Comparison of ENCODE assay signal across 15 cellular contexts in genomic region chr4:94924566-94924965, GRCh38.
A peak's percentile ranks its signal among the peaks of the same experiment; 100 is the strongest.
DNase-seq lines count a peak whose midpoint lies in the region; ATAC-seq lines count a peak whose summit lies in the region.
"Had no signal": no experiment of that assay in that cellular context is flagged by ENCODE, and none has a peak within 500 bp of the region (broad histone marks: within the 10 kb centered on the region; RNA-seq: fewer than 3 reads in every experiment).

No MANE protein-coding gene starts in this region.

- H3K27ac ChIP-seq in epithelial cell of prostate, result peak overlapping the region; percentile 19
- H3K27ac ChIP-seq: GM23248 had no signal

- POLR2A ChIA-PET in activated CD4-positive, alpha-beta T cell treated with anti-CD3 and anti-CD28 coated beads, Interleukin-2, amount 10 ng/mL, durations not matched to agents 7 days and 5 days (lab: Charles Lee), result no interaction called here

- CTCF ChIA-PET in activated CD4-positive, alpha-beta T cell treated with anti-CD3 and anti-CD28 coated beads, Interleukin-2, amount 10 ng/mL, durations not matched to agents 7 days and 5 days (lab: Charles Lee), result no interaction called here

- intact Hi-C loops in activated T-helper 1 cell treated with anti-CD3 and anti-CD28 coated beads, Interleukin-12 subunit alpha, Interleukin-12 subunit beta, Interleukin-2, Interleukin-4 antibody, amounts not matched to agents 30 ng/mL and 10 ng/mL and 1 ng/mL, durations not matched to agents 14 hours and 24 hours and 36 hours (cut with micrococcal nuclease), result no loop called here

- no peaks in the 10 kb centered on the region for H3K36me3 Mint-ChIP-seq in activated T-helper 17 cell treated with anti-CD3 and anti-CD28 coated beads, Interleukin-2, amount 50 U/mL, for 72 hours (ENCODE audit: low read depth)
- H3K36me3 Mint-ChIP-seq in activated T-helper 1 cell treated with anti-CD3 and anti-CD28 coated beads, Interleukin-12 subunit alpha, Interleukin-12 subunit beta, Interleukin-2, Interleukin-4 antibody, amounts not matched to agents 30 ng/mL and 10 ng/mL and 1 ng/mL, durations not matched to agents 14 hours and 24 hours and 36 hours (ENCODE audit: low read depth), result no peaks in the 10 kb centered on the region
- no peaks in the 10 kb centered on the region for H3K36me3 Mint-ChIP-seq in activated CD4-positive, alpha-beta T cell treated with anti-CD3 and anti-CD28 coated beads, Interleukin-2, amount 10 ng/mL, durations not matched to agents 7 days and 5 days (ENCODE audit: low read depth)
- H3K36me3 Mint-ChIP-seq: CD4-positive, CD25-positive, alpha-beta regulatory T cell; CD8-positive, alpha-beta memory T cell had no signal

- ATAC-seq in activated T-helper 17 cell treated with anti-CD3 and anti-CD28 coated beads, Interleukin-2, amount 50 U/mL, for 72 hours (replicated peaks), result peak; percentile 37

- no peaks in the 10 kb centered on the region for H3K4me1 Mint-ChIP-seq in activated T-helper 17 cell treated with anti-CD3 and anti-CD28 coated beads, Interleukin-2, amount 50 U/mL, for 72 hours
- H3K4me1 Mint-ChIP-seq in activated T-helper 1 cell treated with anti-CD3 and anti-CD28 coated beads, Interleukin-12 subunit alpha, Interleukin-12 subunit beta, Interleukin-2, Interleukin-4 antibody, amounts not matched to agents 30 ng/mL and 10 ng/mL and 1 ng/mL, durations not matched to agents 14 hours and 24 hours and 36 hours (ENCODE audit: low read depth), result no peaks in the 10 kb centered on the region
- H3K4me1 Mint-ChIP-seq in activated CD4-positive, alpha-beta T cell treated with anti-CD3 and anti-CD28 coated beads, Interleukin-2, amount 10 ng/mL, durations not matched to agents 7 days and 5 days, result no peaks in the 10 kb centered on the region
- H3K4me1 Mint-ChIP-seq: CD4-positive, CD25-positive, alpha-beta regulatory T cell; CD8-positive, alpha-beta memory T cell had no signal

- no peaks in the 10 kb centered on the region for H3K27me3 Mint-ChIP-seq in activated T-helper 17 cell treated with anti-CD3 and anti-CD28 coated beads, Interleukin-2, amount 50 U/mL, for 72 hours
- H3K27me3 Mint-ChIP-seq in activated T-helper 1 cell treated with anti-CD3 and anti-CD28 coated beads, Interleukin-12 subunit alpha, Interleukin-12 subunit beta, Interleukin-2, Interleukin-4 antibody, amounts not matched to agents 30 ng/mL and 10 ng/mL and 1 ng/mL, durations not matched to agents 14 hours and 24 hours and 36 hours (ENCODE audit: insufficient read depth), result peaks cover 3% of the 10 kb centered on the region
- H3K27me3 Mint-ChIP-seq in activated CD4-positive, alpha-beta T cell treated with anti-CD3 and anti-CD28 coated beads, Interleukin-2, amount 10 ng/mL, durations not matched to agents 7 days and 5 days, result peaks cover 2% of the 10 kb centered on the region
- H3K27me3 Mint-ChIP-seq: CD4-positive, CD25-positive, alpha-beta regulatory T cell had no signal

- no peak overlapping the region for H3K4me3 Mint-ChIP-seq in activated T-helper 17 cell treated with anti-CD3 and anti-CD28 coated beads, Interleukin-2, amount 50 U/mL, for 72 hours
- H3K4me3 Mint-ChIP-seq in activated T-helper 1 cell treated with anti-CD3 and anti-CD28 coated beads, Interleukin-12 subunit alpha, Interleukin-12 subunit beta, Interleukin-2, Interleukin-4 antibody, amounts not matched to agents 30 ng/mL and 10 ng/mL and 1 ng/mL, durations not matched to agents 14 hours and 24 hours and 36 hours, result no peak overlapping the region
- no peak overlapping the region for H3K4me3 Mint-ChIP-seq in activated CD4-positive, alpha-beta T cell treated with anti-CD3 and anti-CD28 coated beads, Interleukin-2, amount 10 ng/mL, durations not matched to agents 7 days and 5 days
- H3K4me3 Mint-ChIP-seq: CD4-positive, CD25-positive, alpha-beta regulatory T cell; CD8-positive, alpha-beta memory T cell had no signal

- no peaks in the 10 kb centered on the region for H3K9me3 Mint-ChIP-seq in activated T-helper 17 cell treated with anti-CD3 and anti-CD28 coated beads, Interleukin-2, amount 50 U/mL, for 72 hours
- H3K9me3 Mint-ChIP-seq in activated T-helper 1 cell treated with anti-CD3 and anti-CD28 coated beads, Interleukin-12 subunit alpha, Interleukin-12 subunit beta, Interleukin-2, Interleukin-4 antibody, amounts not matched to agents 30 ng/mL and 10 ng/mL and 1 ng/mL, durations not matched to agents 14 hours and 24 hours and 36 hours, result no peaks in the 10 kb centered on the region
- H3K9me3 Mint-ChIP-seq in activated CD4-positive, alpha-beta T cell treated with anti-CD3 and anti-CD28 coated beads, Interleukin-2, amount 10 ng/mL, durations not matched to agents 7 days and 5 days, result no peaks in the 10 kb centered on the region

- H3K27ac Mint-ChIP-seq in activated T-helper 17 cell treated with anti-CD3 and anti-CD28 coated beads, Interleukin-2, amount 50 U/mL, for 72 hours, result no peak overlapping the region
- no peak overlapping the region for H3K27ac Mint-ChIP-seq in activated T-helper 1 cell treated with anti-CD3 and anti-CD28 coated beads, Interleukin-12 subunit alpha, Interleukin-12 subunit beta, Interleukin-2, Interleukin-4 antibody, amounts not matched to agents 30 ng/mL and 10 ng/mL and 1 ng/mL, durations not matched to agents 14 hours and 24 hours and 36 hours
- H3K27ac Mint-ChIP-seq in activated CD4-positive, alpha-beta T cell treated with anti-CD3 and anti-CD28 coated beads, Interleukin-2, amount 10 ng/mL, durations not matched to agents 7 days and 5 days, result no peak overlapping the region
- H3K27ac Mint-ChIP-seq: CD4-positive, CD25-positive, alpha-beta regulatory T cell; CD8-positive, alpha-beta memory T cell had no signal

- DNase-seq in RKO (ENCODE audit: low spot score), result peak; percentile 32
- peak; percentile 55 for DNase-seq in epithelial cell of prostate (ENCODE audit: low read depth, low spot score)
- DNase-seq in kidney tubule cell (ENCODE audit: low spot score), result peak; percentile 22
- no peak for DNase-seq in activated T-helper 1 cell treated with anti-CD3 and anti-CD28 coated beads, Interleukin-12 subunit alpha, Interleukin-12 subunit beta, Interleukin-2, Interleukin-4 antibody, amounts not matched to agents 30 ng/mL and 10 ng/mL and 1 ng/mL, durations not matched to agents 14 hours and 24 hours and 36 hours (ENCODE audit: low spot score)
- no peak for DNase-seq in stimulated activated CD4-positive, alpha-beta T cell treated with anti-CD3 and anti-CD28 coated beads, Interleukin-12 subunit alpha, Interleukin-12 subunit beta, amount 100 ng/mL, for 4 hours
- DNase-seq in activated CD4-positive, alpha-beta T cell treated with anti-CD3 and anti-CD28 coated beads, Interleukin-2, amount 10 ng/mL, durations not matched to agents 7 days and 5 days, result no peak
- DNase-seq: ACHN; BE2C; C1 segment of cervical spinal cord; CD4-positive, CD25-positive, alpha-beta regulatory T cell; CD8-positive, alpha-beta memory T cell; COR-L47; DMS 273 treated with DMSO at 0.1 percent for 48 hours; GM23248 had no signal

Comparison
In these comparisons a context has a peak if more than half of its experiments do, and no peak if none do; other contexts are left out.
1. DNase-seq: peak in RKO (single experiment), epithelial cell of prostate (single experiment) and kidney tubule cell (single experiment); none in activated T-helper 1 cell treated with anti-CD3 and anti-CD28 coated beads, Interleukin-12 subunit alpha, Interleukin-12 subunit beta, Interleukin-2, Interleukin-4 antibody, amounts not matched to agents 30 ng/mL and 10 ng/mL and 1 ng/mL, durations not matched to agents 14 hours and 24 hours and 36 hours (single experiment), stimulated activated CD4-positive, alpha-beta T cell treated with anti-CD3 and anti-CD28 coated beads, Interleukin-12 subunit alpha, Interleukin-12 subunit beta, amount 100 ng/mL, for 4 hours (single experiment) and activated CD4-positive, alpha-beta T cell treated with anti-CD3 and anti-CD28 coated beads, Interleukin-2, amount 10 ng/mL, durations not matched to agents 7 days and 5 days (single experiment).